8 cellular contexts compared by ENCODE assay signal in the genomic region with DNA sequence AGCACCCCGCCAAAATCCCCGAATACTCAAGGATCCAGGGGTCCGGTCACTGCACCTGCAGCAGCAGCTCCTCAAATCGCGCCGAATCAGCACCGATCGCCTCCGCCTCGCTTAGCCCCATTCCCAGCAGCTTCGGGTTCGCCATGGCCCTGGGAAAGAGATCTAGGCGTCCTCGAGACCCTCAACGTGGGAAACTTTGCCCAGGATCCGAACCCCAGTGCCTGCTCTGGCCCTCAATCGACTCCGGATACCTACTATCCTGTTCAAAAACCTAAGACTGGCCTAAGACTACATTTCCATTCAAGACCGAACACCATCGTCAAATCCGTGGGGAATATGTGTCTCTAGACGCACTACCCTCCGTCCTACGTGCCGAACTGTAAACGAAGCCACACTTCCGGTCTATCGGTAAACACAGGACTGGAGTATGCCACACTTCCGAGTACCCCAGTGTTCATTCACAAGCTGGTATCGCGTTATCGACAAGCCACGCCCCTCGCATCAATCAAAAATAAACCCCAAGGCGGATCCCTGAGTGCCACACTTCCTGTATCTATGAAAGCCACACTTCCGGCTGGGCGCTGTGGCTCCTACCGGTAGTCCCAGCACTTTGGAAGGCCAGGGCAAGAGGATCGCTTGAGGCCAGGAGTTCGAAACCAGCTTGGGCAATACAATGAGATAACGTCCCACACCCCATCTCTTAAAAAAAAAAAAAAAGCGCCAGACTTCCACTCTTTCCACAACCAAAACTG.
DNase-seq lines count a peak whose midpoint lies in the region; ATAC-seq lines count a peak whose summit lies in the region.

Gene PIH1D1 (minus strand): TSS at position 385 of the 752 bp plus-strand sequence. CDS start 240 bp downstream, at position 145.

- H3K27ac ChIP-seq in cingulate gyrus (ENCODE audit: low read depth, low read length) = peak within 1 kb of the TSS; percentile 98

- peak; percentile 92 for DNase-seq in AG20443 (ENCODE audit: low spot score)
- DNase-seq in NCI-H510A treated with DMSO at 0.1 percent for 48 hours (lab: John Stamatoyannopoulos, UW) = peak; percentile 98
- DNase-seq in activated CD4-positive, alpha-beta T cell treated with anti-CD3 and anti-CD28 coated beads for 24 hours (ENCODE audit: low read depth in 2 of 2) = peak; percentile 91 to 92
- DNase-seq in kidney glomerular epithelial cell (lab: John Stamatoyannopoulos, UW) = peak; percentile 99
- DNase-seq in stimulated activated CD4-positive, alpha-beta T cell treated with anti-CD3 and anti-CD28 coated beads, Interleukin-1b, Interleukin-23, amount 100 ng/mL, for 1 hour (ENCODE audit: low read depth in 2 of 2) = peak; percentile 80 to 89

- ATAC-seq in GM19043 (IDR thresholded peaks at IDR 0.05; ENCODE audit: low read depth, unreplicated experiment) (peak; percentile 47), HG03432 (IDR thresholded peaks at IDR 0.05; ENCODE audit: unreplicated experiment) (peak; percentile 55)

Comparison
In these comparisons a context has a peak if more than half of its experiments do, and no peak if none do; other contexts are left out.
1. Peak in every context shown above with its lines: DNase-seq, ATAC-seq and H3K27ac ChIP-seq.